ENCODE assay signal across 1 cellular context in the genomic region with DNA sequence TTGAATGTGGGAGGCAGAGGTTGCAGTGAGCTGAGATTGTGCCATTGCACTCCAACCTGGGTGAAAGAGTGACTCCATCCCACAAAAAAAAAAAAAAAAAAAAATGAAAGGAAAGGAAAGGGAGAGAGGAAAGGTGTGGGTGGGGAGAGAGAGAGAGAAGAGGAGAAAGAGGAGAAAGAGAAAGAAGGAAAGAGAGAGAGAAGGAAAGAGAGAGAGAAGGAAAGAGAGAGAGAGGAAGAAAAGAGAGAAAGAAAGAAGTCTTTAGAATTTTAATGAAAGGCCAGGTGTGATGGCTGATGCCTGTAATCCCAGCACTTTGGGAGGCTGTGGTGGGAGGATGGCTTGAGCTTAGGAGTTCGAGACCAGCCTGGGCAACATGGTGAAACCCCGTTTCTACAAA.
TF ChIP-seq lines count a peak whose summit lies in the region.

No MANE protein-coding gene starts in this region.

TF ChIP-seq in H1, 55 proteins besides CTCF, POLR2A, EP300 and RAD21:
- TF ChIP-seq HDAC2 (IDR thresholded peaks at IDR 0.05; ENCODE audit: borderline replicate concordance in 1 of 2, low read depth in 2 of 2, low read length in 2 of 2), result no peak
- no peak for TF ChIP-seq SP4 (IDR thresholded peaks at IDR 0.05; ENCODE audit: low read length)
- TF ChIP-seq, protein P1, sequence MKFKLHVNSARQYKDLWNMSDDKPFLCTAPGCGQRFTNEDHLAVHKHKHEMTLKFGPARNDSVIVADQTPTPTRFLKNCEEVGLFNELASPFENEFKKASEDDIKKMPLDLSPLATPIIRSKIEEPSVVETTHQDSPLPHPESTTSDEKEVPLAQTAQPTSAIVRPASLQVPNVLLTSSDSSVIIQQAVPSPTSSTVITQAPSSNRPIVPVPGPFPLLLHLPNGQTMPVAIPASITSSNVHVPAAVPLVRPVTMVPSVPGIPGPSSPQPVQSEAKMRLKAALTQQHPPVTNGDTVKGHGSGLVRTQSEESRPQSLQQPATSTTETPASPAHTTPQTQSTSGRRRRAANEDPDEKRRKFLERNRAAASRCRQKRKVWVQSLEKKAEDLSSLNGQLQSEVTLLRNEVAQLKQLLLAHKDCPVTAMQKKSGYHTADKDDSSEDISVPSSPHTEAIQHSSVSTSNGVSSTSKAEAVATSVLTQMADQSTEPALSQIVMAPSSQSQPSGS (IDR thresholded peaks at IDR 0.05; ENCODE audit: low read length), result no peak
- TF ChIP-seq RXRA (IDR thresholded peaks at IDR 0.05; ENCODE audit: insufficient read depth, low read depth, low read length), result no peak
- TF ChIP-seq NANOG (IDR thresholded peaks at IDR 0.05; ENCODE audit: insufficient read depth, low read depth, low read length, poor library complexity, severe bottlenecking), result no peak
- TF ChIP-seq TAF7 (optimal IDR thresholded peaks at IDR 0.05; ENCODE audit: borderline replicate concordance, low read depth, low read length), result no peak
- no peak for TF ChIP-seq TAF1 (IDR thresholded peaks at IDR 0.05; ENCODE audit: low read depth, low read length)
- no peak for TF ChIP-seq BACH1 (IDR thresholded peaks at IDR 0.05; ENCODE audit: low read length)
- TF ChIP-seq RNF2 (IDR thresholded peaks at IDR 0.05; ENCODE audit: borderline replicate concordance, low read depth, low read length, missing control alignments, poor library complexity, severe bottlenecking), result no peak
- TF ChIP-seq, protein P2, sequence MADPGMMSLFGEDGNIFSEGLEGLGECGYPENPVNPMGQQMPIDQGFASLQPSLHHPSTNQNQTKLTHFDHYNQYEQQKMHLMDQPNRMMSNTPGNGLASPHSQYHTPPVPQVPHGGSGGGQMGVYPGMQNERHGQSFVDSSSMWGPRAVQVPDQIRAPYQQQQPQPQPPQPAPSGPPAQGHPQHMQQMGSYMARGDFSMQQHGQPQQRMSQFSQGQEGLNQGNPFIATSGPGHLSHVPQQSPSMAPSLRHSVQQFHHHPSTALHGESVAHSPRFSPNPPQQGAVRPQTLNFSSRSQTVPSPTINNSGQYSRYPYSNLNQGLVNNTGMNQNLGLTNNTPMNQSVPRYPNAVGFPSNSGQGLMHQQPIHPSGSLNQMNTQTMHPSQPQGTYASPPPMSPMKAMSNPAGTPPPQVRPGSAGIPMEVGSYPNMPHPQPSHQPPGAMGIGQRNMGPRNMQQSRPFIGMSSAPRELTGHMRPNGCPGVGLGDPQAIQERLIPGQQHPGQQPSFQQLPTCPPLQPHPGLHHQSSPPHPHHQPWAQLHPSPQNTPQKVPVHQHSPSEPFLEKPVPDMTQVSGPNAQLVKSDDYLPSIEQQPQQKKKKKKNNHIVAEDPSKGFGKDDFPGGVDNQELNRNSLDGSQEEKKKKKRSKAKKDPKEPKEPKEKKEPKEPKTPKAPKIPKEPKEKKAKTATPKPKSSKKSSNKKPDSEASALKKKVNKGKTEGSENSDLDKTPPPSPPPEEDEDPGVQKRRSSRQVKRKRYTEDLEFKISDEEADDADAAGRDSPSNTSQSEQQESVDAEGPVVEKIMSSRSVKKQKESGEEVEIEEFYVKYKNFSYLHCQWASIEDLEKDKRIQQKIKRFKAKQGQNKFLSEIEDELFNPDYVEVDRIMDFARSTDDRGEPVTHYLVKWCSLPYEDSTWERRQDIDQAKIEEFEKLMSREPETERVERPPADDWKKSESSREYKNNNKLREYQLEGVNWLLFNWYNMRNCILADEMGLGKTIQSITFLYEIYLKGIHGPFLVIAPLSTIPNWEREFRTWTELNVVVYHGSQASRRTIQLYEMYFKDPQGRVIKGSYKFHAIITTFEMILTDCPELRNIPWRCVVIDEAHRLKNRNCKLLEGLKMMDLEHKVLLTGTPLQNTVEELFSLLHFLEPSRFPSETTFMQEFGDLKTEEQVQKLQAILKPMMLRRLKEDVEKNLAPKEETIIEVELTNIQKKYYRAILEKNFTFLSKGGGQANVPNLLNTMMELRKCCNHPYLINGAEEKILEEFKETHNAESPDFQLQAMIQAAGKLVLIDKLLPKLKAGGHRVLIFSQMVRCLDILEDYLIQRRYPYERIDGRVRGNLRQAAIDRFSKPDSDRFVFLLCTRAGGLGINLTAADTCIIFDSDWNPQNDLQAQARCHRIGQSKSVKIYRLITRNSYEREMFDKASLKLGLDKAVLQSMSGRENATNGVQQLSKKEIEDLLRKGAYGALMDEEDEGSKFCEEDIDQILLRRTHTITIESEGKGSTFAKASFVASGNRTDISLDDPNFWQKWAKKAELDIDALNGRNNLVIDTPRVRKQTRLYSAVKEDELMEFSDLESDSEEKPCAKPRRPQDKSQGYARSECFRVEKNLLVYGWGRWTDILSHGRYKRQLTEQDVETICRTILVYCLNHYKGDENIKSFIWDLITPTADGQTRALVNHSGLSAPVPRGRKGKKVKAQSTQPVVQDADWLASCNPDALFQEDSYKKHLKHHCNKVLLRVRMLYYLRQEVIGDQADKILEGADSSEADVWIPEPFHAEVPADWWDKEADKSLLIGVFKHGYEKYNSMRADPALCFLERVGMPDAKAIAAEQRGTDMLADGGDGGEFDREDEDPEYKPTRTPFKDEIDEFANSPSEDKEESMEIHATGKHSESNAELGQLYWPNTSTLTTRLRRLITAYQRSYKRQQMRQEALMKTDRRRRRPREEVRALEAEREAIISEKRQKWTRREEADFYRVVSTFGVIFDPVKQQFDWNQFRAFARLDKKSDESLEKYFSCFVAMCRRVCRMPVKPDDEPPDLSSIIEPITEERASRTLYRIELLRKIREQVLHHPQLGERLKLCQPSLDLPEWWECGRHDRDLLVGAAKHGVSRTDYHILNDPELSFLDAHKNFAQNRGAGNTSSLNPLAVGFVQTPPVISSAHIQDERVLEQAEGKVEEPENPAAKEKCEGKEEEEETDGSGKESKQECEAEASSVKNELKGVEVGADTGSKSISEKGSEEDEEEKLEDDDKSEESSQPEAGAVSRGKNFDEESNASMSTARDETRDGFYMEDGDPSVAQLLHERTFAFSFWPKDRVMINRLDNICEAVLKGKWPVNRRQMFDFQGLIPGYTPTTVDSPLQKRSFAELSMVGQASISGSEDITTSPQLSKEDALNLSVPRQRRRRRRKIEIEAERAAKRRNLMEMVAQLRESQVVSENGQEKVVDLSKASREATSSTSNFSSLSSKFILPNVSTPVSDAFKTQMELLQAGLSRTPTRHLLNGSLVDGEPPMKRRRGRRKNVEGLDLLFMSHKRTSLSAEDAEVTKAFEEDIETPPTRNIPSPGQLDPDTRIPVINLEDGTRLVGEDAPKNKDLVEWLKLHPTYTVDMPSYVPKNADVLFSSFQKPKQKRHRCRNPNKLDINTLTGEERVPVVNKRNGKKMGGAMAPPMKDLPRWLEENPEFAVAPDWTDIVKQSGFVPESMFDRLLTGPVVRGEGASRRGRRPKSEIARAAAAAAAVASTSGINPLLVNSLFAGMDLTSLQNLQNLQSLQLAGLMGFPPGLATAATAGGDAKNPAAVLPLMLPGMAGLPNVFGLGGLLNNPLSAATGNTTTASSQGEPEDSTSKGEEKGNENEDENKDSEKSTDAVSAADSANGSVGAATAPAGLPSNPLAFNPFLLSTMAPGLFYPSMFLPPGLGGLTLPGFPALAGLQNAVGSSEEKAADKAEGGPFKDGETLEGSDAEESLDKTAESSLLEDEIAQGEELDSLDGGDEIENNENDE (IDR thresholded peaks at IDR 0.05; ENCODE audit: insufficient replicate concordance, low read length), result no peak
- no peak for TF ChIP-seq CREB1 (IDR thresholded peaks at IDR 0.05)
- no peak for TF ChIP-seq RFX5 (IDR thresholded peaks at IDR 0.05; ENCODE audit: borderline replicate concordance, low read depth, low read length)
- TF ChIP-seq SUZ12 (IDR thresholded peaks at IDR 0.05; ENCODE audit: low read length), result no peak
- TF ChIP-seq CBX8 (IDR thresholded peaks at IDR 0.05; ENCODE audit: borderline replicate concordance, low read depth, low read length), result no peak
- TF ChIP-seq NRF1 (IDR thresholded peaks at IDR 0.05; ENCODE audit: low read depth, low read length), result no peak
- TF ChIP-seq TBP (IDR thresholded peaks at IDR 0.05; ENCODE audit: low read depth, low read length), result no peak
- no peak for TF ChIP-seq GTF2F1 (IDR thresholded peaks at IDR 0.05; ENCODE audit: borderline replicate concordance, low read depth, low read length)
- no peak for TF ChIP-seq EZH2 (IDR thresholded peaks at IDR 0.05; ENCODE audit: low read depth, low read length, severe bottlenecking)
- no peak for TF ChIP-seq BRCA1 (IDR thresholded peaks at IDR 0.05; ENCODE audit: low read depth, low read length)
- no peak for TF ChIP-seq KDM5A (IDR thresholded peaks at IDR 0.05; ENCODE audit: low read length)
